ENCODE assay signal across 12 cellular contexts in genomic region chr3:72549819-72550581, GRCh38.
DNase-seq lines count a peak whose midpoint lies in the region; ATAC-seq and TF ChIP-seq lines count a peak whose summit lies in the region.
"Had no signal": no experiment of that assay in that cellular context is flagged by ENCODE, and none has a peak within 500 bp of the region (broad histone marks: within the 10 kb centered on the region; RNA-seq: fewer than 3 reads in every experiment).

No MANE protein-coding gene starts in this region.

- H3K27ac Mint-ChIP-seq in CD4-positive, CD25-positive, alpha-beta regulatory T cell = peak overlapping the region; percentile 62 to 98 (median 91)
- peak overlapping the region; percentile 88 for H3K27ac Mint-ChIP-seq in activated CD8-positive, alpha-beta T cell treated with anti-CD3 and anti-CD28 coated beads, Interleukin-2, amount 10 ng/mL, durations not matched to agents 7 days and 5 days

- POLR2A ChIA-PET in activated CD8-positive, alpha-beta T cell treated with anti-CD3 and anti-CD28 coated beads, Interleukin-2, amount 10 ng/mL, durations not matched to agents 7 days and 5 days (lab: Charles Lee) = no interaction called here

- peak; percentile 28 to 50 for ATAC-seq in CD4-positive, CD25-positive, alpha-beta regulatory T cell (ENCODE audit: low read depth in 2 of 2)
- ATAC-seq in HG02885 (IDR thresholded peaks at IDR 0.05; ENCODE audit: poor library complexity, unreplicated experiment) (peak; percentile 46), lower lobe of right lung (peak; percentile 28 to 30), left ventricle myocardium superior (no peak)
- ATAC-seq in activated CD8-positive, alpha-beta T cell treated with anti-CD3 and anti-CD28 coated beads, Interleukin-2, amount 10 ng/mL, durations not matched to agents 7 days and 5 days = peak; percentile 88

- CTCF ChIA-PET in activated CD8-positive, alpha-beta T cell treated with anti-CD3 and anti-CD28 coated beads, Interleukin-2, amount 10 ng/mL, durations not matched to agents 7 days and 5 days (lab: Charles Lee) = no interaction called here

- TF ChIP-seq POLR2A in spleen (IDR thresholded peaks at IDR 0.05) = no peak

- no peak for TF ChIP-seq CTCF in lower lobe of right lung (IDR thresholded peaks at IDR 0.05)
- TF ChIP-seq CTCF in foreskin fibroblast (IDR thresholded peaks at IDR 0.05; ENCODE audit: low read depth, low read length) = no peak
- no peak for TF ChIP-seq CTCF in spleen (IDR thresholded peaks at IDR 0.05 in 8 of 11, conservative IDR thresholded peaks at IDR 0.05 in 3 of 11)

- peak overlapping the region in 2 of 4 donors; percentile 65 to 79 for H3K4me3 Mint-ChIP-seq in CD4-positive, CD25-positive, alpha-beta regulatory T cell
- H3K4me3 Mint-ChIP-seq in activated CD8-positive, alpha-beta T cell treated with anti-CD3 and anti-CD28 coated beads, Interleukin-2, amount 10 ng/mL, durations not matched to agents 7 days and 5 days = peak overlapping the region; percentile 73

- intact Hi-C loops in lower lobe of right lung (cut with DNase I) (no loop called here), left ventricle myocardium superior (cut with micrococcal nuclease) (no loop called here), spleen (cut with DNase I; ENCODE audit: low total_unique reads) (no loop called here)

- H3K27me3 Mint-ChIP-seq in CD4-positive, CD25-positive, alpha-beta regulatory T cell = no peaks in the 10 kb centered on the region
- no peaks in the 10 kb centered on the region for H3K27me3 Mint-ChIP-seq in activated CD8-positive, alpha-beta T cell treated with anti-CD3 and anti-CD28 coated beads, Interleukin-2, amount 10 ng/mL, durations not matched to agents 7 days and 5 days (ENCODE audit: low read depth)

- H3K9me3 ChIP-seq in CD4-positive, CD25-positive, alpha-beta regulatory T cell (ENCODE audit: control insufficient read depth in 2 of 2, low read length in 2 of 2) = no peaks in the 10 kb centered on the region
- H3K9me3 ChIP-seq in lower lobe of right lung (no peaks in the 10 kb centered on the region), spleen (no peaks in the 10 kb centered on the region)

- no peaks in the 10 kb centered on the region for H3K4me1 ChIP-seq in CD4-positive, CD25-positive, alpha-beta regulatory T cell (ENCODE audit: control insufficient read depth, insufficient read depth, low read length, poor library complexity, severe bottlenecking)
- no peaks in the 10 kb centered on the region for H3K4me1 ChIP-seq in lower lobe of right lung
- H3K4me1 ChIP-seq in spleen = peaks cover 0 to 23% (median 11%) of the 10 kb centered on the region in 6 donors

- H3K27me3 ChIP-seq in CD4-positive, CD25-positive, alpha-beta regulatory T cell (ENCODE audit: control insufficient read depth, insufficient read depth, low read length) = no peaks in the 10 kb centered on the region
- H3K27me3 ChIP-seq in lower lobe of right lung (ENCODE audit: low read depth) (no peaks in the 10 kb centered on the region), spleen (replicated peaks in 1 of 7) (no peaks in the 10 kb centered on the region)

- peak in 1 of 3 donors; percentile 66 for DNase-seq in CD4-positive, CD25-positive, alpha-beta regulatory T cell
- DNase-seq in activated CD8-positive, alpha-beta T cell treated with anti-CD3 and anti-CD28 coated beads, Interleukin-2, amount 10 ng/mL, durations not matched to agents 7 days and 5 days = peak; percentile 40
- DNase-seq in lower lobe of right lung (no peak), foreskin fibroblast (no peak), left ventricle myocardium superior (no peak), spleen (no peak), cerebellum (ENCODE audit: low spot score) (no peak)
- DNase-seq: dermis blood vessel endothelial cell, NCI-H510A treated with DMSO at 0.1 percent for 48 hours, substantia nigra had no signal

- 55 to 61% (median 59%) methylated on average over 10 of the region's 10 CpGs for WGBS in spleen, 5 donors

- peaks cover 0 to 19% (median 7%) of the 10 kb centered on the region in 4 donors for H3K4me1 Mint-ChIP-seq in CD4-positive, CD25-positive, alpha-beta regulatory T cell
- peaks cover 26% of the 10 kb centered on the region for H3K4me1 Mint-ChIP-seq in activated CD8-positive, alpha-beta T cell treated with anti-CD3 and anti-CD28 coated beads, Interleukin-2, amount 10 ng/mL, durations not matched to agents 7 days and 5 days (ENCODE audit: low read depth)

- H3K9me3 Mint-ChIP-seq in CD4-positive, CD25-positive, alpha-beta regulatory T cell = no peaks in the 10 kb centered on the region
- H3K9me3 Mint-ChIP-seq in activated CD8-positive, alpha-beta T cell treated with anti-CD3 and anti-CD28 coated beads, Interleukin-2, amount 10 ng/mL, durations not matched to agents 7 days and 5 days (ENCODE audit: insufficient read depth) = no peaks in the 10 kb centered on the region

- H3K4me3 ChIP-seq in CD4-positive, CD25-positive, alpha-beta regulatory T cell (ENCODE audit: low read depth, low read length) = peak overlapping the region; percentile 53
- H3K4me3 ChIP-seq in lower lobe of right lung = no peak overlapping the region
- no peak overlapping the region for H3K4me3 ChIP-seq in foreskin fibroblast (ENCODE audit: low read depth in 1 of 2, low read length in 2 of 2)
- H3K4me3 ChIP-seq in spleen = peak overlapping the region in 3 of 8 donors; percentile 12 to 47 (median 22)
- H3K4me3 ChIP-seq: skin epidermis had no signal

- no peaks in the 10 kb centered on the region for H3K36me3 Mint-ChIP-seq in CD4-positive, CD25-positive, alpha-beta regulatory T cell
- no peaks in the 10 kb centered on the region for H3K36me3 Mint-ChIP-seq in activated CD8-positive, alpha-beta T cell treated with anti-CD3 and anti-CD28 coated beads, Interleukin-2, amount 10 ng/mL, durations not matched to agents 7 days and 5 days (ENCODE audit: low read depth)

- H3K36me3 ChIP-seq in CD4-positive, CD25-positive, alpha-beta regulatory T cell (ENCODE audit: control insufficient read depth, insufficient read depth, low read length) = no peaks in the 10 kb centered on the region
- no peaks in the 10 kb centered on the region for H3K36me3 ChIP-seq in lower lobe of right lung
- H3K36me3 ChIP-seq in spleen = no peaks in the 10 kb centered on the region

- H3K27ac ChIP-seq in CD4-positive, CD25-positive, alpha-beta regulatory T cell (ENCODE audit: insufficient read depth, low read length, poor library complexity, severe bottlenecking) = no peak overlapping the region
- H3K27ac ChIP-seq in lower lobe of right lung = no peak overlapping the region
- peak overlapping the region in 2 of 8 donors; percentile 21 to 64 for H3K27ac ChIP-seq in spleen
- H3K27ac ChIP-seq: skin epidermis had no signal
